ENCODE assay signal across 30 cellular contexts in genomic region chr3:194389269-194389668, GRCh38. TPM values are rescaled to one million over a fixed set of nuclear protein-coding genes. Genes with fewer than 3 reads are reported as not detected.
"Had no signal": no experiment of that assay in that cellular context is flagged by ENCODE, and none has a peak within 500 bp of the region (broad histone marks: within the 10 kb centered on the region; RNA-seq: fewer than 3 reads in every experiment).

No MANE protein-coding gene starts in this region.

- H3K4me1 ChIP-seq: Peyer's patch, SJSA1 had no signal

- H3K27ac ChIP-seq: brain microvascular endothelial cell, Peyer's patch, RWPE1, SJSA1 had no signal

- H3K27me3 ChIP-seq: Peyer's patch, SJSA1 had no signal

- DNase-seq: activated CD4-positive, alpha-beta T cell treated with anti-CD3 and anti-CD28 coated beads for 48 hours; activated CD4-positive, alpha-beta T cell treated with anti-CD3 and anti-CD28 coated beads, Interleukin-2, amount 50 U/mL, for 4 hours; activated CD4-positive, CD25-positive, alpha-beta regulatory T cell treated with anti-CD3 and anti-CD28 coated beads, Interleukin-2, amount 50 U/mL, for 72 hours; activated CD8-positive, alpha-beta memory T cell treated with anti-CD3 and anti-CD28 coated beads, Interleukin-2, amount 10 ng/mL, durations not matched to agents 7 days and 5 days; activated CD8-positive, alpha-beta T cell treated with anti-CD3 and anti-CD28 coated beads, Interleukin-2, amount 10 ng/mL, durations not matched to agents 7 days and 5 days; activated gamma-delta T cell treated with Interleukin-2 at 50 U/mL for 16 hours; activated naive CD4-positive, alpha-beta T cell treated with anti-CD3 and anti-CD28 coated beads, Interleukin-2, amount 10 ng/mL, durations not matched to agents 7 days and 5 days; activated naive CD8-positive, alpha-beta T cell treated with anti-CD3 and anti-CD28 coated beads for 36 hours; activated T-cell treated with anti-CD3 and anti-CD28 coated beads, Interleukin-2, amount 50 U/mL, for 48 hours; brain microvascular endothelial cell; IMR-90; KBM-7; NCI-H1048; NCI-H146; NCI-H187 treated with DMSO at 0.1 percent for 48 hours; NCI-H2081 treated with DMSO at 0.1 percent for 48 hours; NCI-H2171 treated with DMSO at 0.1 percent for 48 hours; NCI-H226; NCI-H526; Right ventricle myocardium superior; T-helper 17 cell; T-helper 9 cell had no signal

- H3K36me3 ChIP-seq: brain microvascular endothelial cell, Peyer's patch, SJSA1 had no signal

- ATAC-seq: activated CD8-positive, alpha-beta memory T cell treated with anti-CD3 and anti-CD28 coated beads, Interleukin-2, amount 10 ng/mL, durations not matched to agents 7 days and 5 days; activated CD8-positive, alpha-beta T cell treated with anti-CD3 and anti-CD28 coated beads, Interleukin-2, amount 10 ng/mL, durations not matched to agents 7 days and 5 days; T-helper 17 cell; WTC11 had no signal

- H3K4me3 ChIP-seq: Peyer's patch, SJSA1 had no signal

RNA-seq across cellular contexts. Expression of gene GP5, which starts 9.8 kb away (rescaled TPM):
- total RNA-seq: NCI-H460, Peyer's patch, Right ventricle myocardium superior, SJSA1 had no signal

RNA-seq across cellular contexts. Expression of gene LRRC15, which starts 19.7 kb away (rescaled TPM):
- total RNA-seq: activated CD8-positive, alpha-beta memory T cell treated with anti-CD3 and anti-CD28 coated beads, Interleukin-2, amount 10 ng/mL, durations not matched to agents 7 days and 5 days; activated CD8-positive, alpha-beta T cell treated with anti-CD3 and anti-CD28 coated beads, Interleukin-2, amount 10 ng/mL, durations not matched to agents 7 days and 5 days; activated naive CD8-positive, alpha-beta T cell treated with anti-CD3 and anti-CD28 coated beads for 36 hours; activated T-helper 2 cell treated with anti-CD3 and anti-CD28 coated beads, Interferon-gamma antibody, Interleukin-2, Interleukin-4, amounts not matched to agents 10 μg/mL and 5 μg/mL and 100 μg/mL, durations not matched to agents 14 hours and 24 hours and 36 hours; NCI-H460; T-helper 17 cell had no signal

RNA-seq across cellular contexts. Expression of gene CPN2, which starts 38.1 kb away (rescaled TPM):
- total RNA-seq: activated CD8-positive, alpha-beta memory T cell treated with anti-CD3 and anti-CD28 coated beads, Interleukin-2, amount 10 ng/mL, durations not matched to agents 7 days and 5 days; activated CD8-positive, alpha-beta T cell treated with anti-CD3 and anti-CD28 coated beads, Interleukin-2, amount 10 ng/mL, durations not matched to agents 7 days and 5 days; activated naive CD8-positive, alpha-beta T cell treated with anti-CD3 and anti-CD28 coated beads for 36 hours; activated T-helper 2 cell treated with anti-CD3 and anti-CD28 coated beads, Interferon-gamma antibody, Interleukin-2, Interleukin-4, amounts not matched to agents 10 μg/mL and 5 μg/mL and 100 μg/mL, durations not matched to agents 14 hours and 24 hours and 36 hours; IMR-90; LHCN-M2; M059J; NCI-H460; Peyer's patch; SJSA1; T-helper 17 cell had no signal
